ENCODE assay signal across 8 cellular contexts in the genomic region with DNA sequence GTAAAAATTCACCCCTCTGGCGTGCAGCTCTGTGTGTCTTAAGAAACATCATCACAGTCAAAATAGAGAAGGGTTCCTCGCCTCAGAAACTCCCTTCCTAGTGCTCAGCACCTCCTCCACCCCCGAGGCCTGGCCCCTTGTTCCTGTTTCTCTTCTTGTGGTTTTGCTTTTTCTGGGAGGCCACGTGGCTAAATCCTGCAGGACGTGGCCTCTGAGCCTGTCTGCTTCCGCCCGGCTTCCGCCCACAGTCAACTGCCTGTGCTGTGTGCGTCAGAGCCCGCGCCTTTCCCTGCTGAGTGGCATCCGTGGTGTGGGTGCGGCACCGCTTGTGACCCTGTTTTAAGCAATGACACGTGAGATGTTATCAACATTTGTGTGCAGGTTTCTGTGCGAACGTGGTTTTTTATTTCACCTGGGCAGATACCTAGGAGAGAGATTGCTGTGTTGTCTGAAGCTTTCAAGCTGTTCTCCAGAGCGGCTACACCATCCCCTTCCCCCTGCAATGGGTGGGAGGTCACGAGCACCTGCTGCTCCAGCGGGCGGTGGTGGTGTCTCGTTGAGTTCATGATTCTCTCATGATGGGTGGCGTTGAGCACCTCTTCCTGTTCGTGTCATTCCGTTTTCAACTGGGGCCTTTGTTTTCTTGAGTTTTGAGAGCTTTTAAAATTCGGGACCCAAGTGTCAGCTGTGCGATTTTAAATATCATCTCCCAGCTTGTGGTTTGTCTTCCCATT. TPM values are rescaled to one million over a fixed set of nuclear protein-coding genes. Genes with fewer than 3 reads are reported as not detected.
DNase-seq lines count a peak whose midpoint lies in the region; ATAC-seq lines count a peak whose summit lies in the region.

No MANE protein-coding gene starts in this region.

- H3K4me3 ChIP-seq in CD8-positive, alpha-beta memory T cell (ENCODE audit: low read length): peak overlapping the region; percentile 69

- POLR2A ChIA-PET in CD8-positive, alpha-beta memory T cell (lab: Charles Lee): interaction anchor here (0.5 to 1.4 kb wide), 6 partner anchors 15 to 125 kb away, joined by 3 to 8 read pairs (median 4); a partner anchor contains a TSS

- H3K27me3 Mint-ChIP-seq in CD8-positive, alpha-beta memory T cell: peaks cover 0 to 2% of the 10 kb centered on the region in 2 donors
- no peaks in the 10 kb centered on the region for H3K27me3 Mint-ChIP-seq in activated T-cell treated with anti-CD3 and anti-CD28 coated beads, Interleukin-2, amount 50 U/mL, for 4 hours (ENCODE audit: low read depth)

- H3K4me1 ChIP-seq in CD8-positive, alpha-beta memory T cell (ENCODE audit: insufficient read depth, low read length): peaks cover 46% of the 10 kb centered on the region

- no peaks in the 10 kb centered on the region for H3K9me3 Mint-ChIP-seq in CD8-positive, alpha-beta memory T cell
- no peaks in the 10 kb centered on the region for H3K9me3 Mint-ChIP-seq in activated T-cell treated with anti-CD3 and anti-CD28 coated beads, Interleukin-2, amount 50 U/mL, for 4 hours

- CTCF ChIA-PET in CD8-positive, alpha-beta memory T cell (lab: Charles Lee): interaction anchor here (0.8 to 1.8 kb wide), 5 partner anchors 18 to 303 kb away, joined by 3 to 7 read pairs (median 4); a partner anchor contains a TSS

- H3K9me3 ChIP-seq in CD8-positive, alpha-beta memory T cell (ENCODE audit: low read length): no peaks in the 10 kb centered on the region

- H3K4me3 Mint-ChIP-seq in CD8-positive, alpha-beta memory T cell: peak overlapping the region; percentile 41 to 88 (median 80)
- peak overlapping the region; percentile 80 for H3K4me3 Mint-ChIP-seq in activated T-cell treated with anti-CD3 and anti-CD28 coated beads, Interleukin-2, amount 50 U/mL, for 4 hours

- H3K27me3 ChIP-seq in CD8-positive, alpha-beta memory T cell (ENCODE audit: insufficient read depth, low read length, poor library complexity, severe bottlenecking): no peaks in the 10 kb centered on the region

- intact Hi-C loops in Right ventricle myocardium superior (cut with DNase I): no loop called here

- H3K36me3 ChIP-seq in CD8-positive, alpha-beta memory T cell (ENCODE audit: insufficient read depth, low read length): peaks cover 26% of the 10 kb centered on the region

- peaks cover 12 to 58% (median 19%) of the 10 kb centered on the region in 3 donors for H3K36me3 Mint-ChIP-seq in CD8-positive, alpha-beta memory T cell
- H3K36me3 Mint-ChIP-seq in activated T-cell treated with anti-CD3 and anti-CD28 coated beads, Interleukin-2, amount 50 U/mL, for 4 hours (ENCODE audit: insufficient read depth): peaks cover 28% of the 10 kb centered on the region

- peak; percentile 80 to 96 (median 92) for DNase-seq in CD8-positive, alpha-beta memory T cell
- peak; percentile 98 for DNase-seq in NOMO-1 treated with DMSO at 0.1 percent for 48 hours (lab: John Stamatoyannopoulos, UW; ENCODE audit: unreplicated experiment)
- peak; percentile 82 for DNase-seq in activated T-cell treated with anti-CD3 and anti-CD28 coated beads, Interleukin-2, amount 50 U/mL, for 4 hours
- DNase-seq in Right ventricle myocardium superior: peak; percentile 88
- DNase-seq in stimulated activated CD4-positive, alpha-beta T cell treated with anti-CD3 and anti-CD28 coated beads, Interleukin-15, amount 100 ng/mL, for 48 hours (ENCODE audit: low read depth in 2 of 2): peak; percentile 80 to 84
- no peak for DNase-seq in NCI-H187 treated with DMSO at 0.1 percent for 48 hours (lab: John Stamatoyannopoulos, UW)
- DNase-seq in NCI-H2029 (lab: John Stamatoyannopoulos, UW): no peak

- peaks cover 32 to 37% (median 34%) of the 10 kb centered on the region in 3 donors for H3K4me1 Mint-ChIP-seq in CD8-positive, alpha-beta memory T cell
- H3K4me1 Mint-ChIP-seq in activated T-cell treated with anti-CD3 and anti-CD28 coated beads, Interleukin-2, amount 50 U/mL, for 4 hours (ENCODE audit: low read depth): peaks cover 43% of the 10 kb centered on the region

- peak overlapping the region; percentile 64 for H3K27ac ChIP-seq in CD8-positive, alpha-beta memory T cell (ENCODE audit: low read depth, low read length)

- ATAC-seq in GM21723 (IDR thresholded peaks at IDR 0.05; ENCODE audit: unreplicated experiment) (peak; percentile 73), Right ventricle myocardium superior (ENCODE audit: poor library complexity) (peak; percentile 77)
- ATAC-seq in activated T-cell treated with anti-CD3 and anti-CD28 coated beads, Interleukin-2, amount 50 U/mL, for 4 hours: peak; percentile 91 to 95

- peak overlapping the region; percentile 91 to 99 (median 97) for H3K27ac Mint-ChIP-seq in CD8-positive, alpha-beta memory T cell

RNA-seq across cellular contexts. Expression of a gene that starts 21.7 kb away (rescaled TPM):
- 10 to 100 TPM; 43.6 to 43.9 TPM for total RNA-seq in CD8-positive, alpha-beta memory T cell
- 35.5 TPM for polyA plus RNA-seq in CD8-positive, alpha-beta memory T cell
- total RNA-seq in activated T-cell treated with anti-CD3 and anti-CD28 coated beads, Interleukin-2, amount 50 U/mL, for 4 hours: 10 to 100 TPM; 32.5 to 38.7 (median 34.2) TPM
- 15.5 TPM for total RNA-seq in Right ventricle myocardium superior

RNA-seq across cellular contexts. Expression of a gene that starts 56.2 kb away (rescaled TPM):
- total RNA-seq in CD8-positive, alpha-beta memory T cell: not detected
- polyA plus RNA-seq in CD8-positive, alpha-beta memory T cell: not detected
- not detected for total RNA-seq in activated T-cell treated with anti-CD3 and anti-CD28 coated beads, Interleukin-2, amount 50 U/mL, for 4 hours
- not detected for total RNA-seq in Right ventricle myocardium superior

Comparison
In these comparisons a context has a peak if more than half of its experiments do, and no peak if none do; other contexts are left out.
1. DNase-seq: peak in CD8-positive, alpha-beta memory T cell (5 of 5), NOMO-1 treated with DMSO at 0.1 percent for 48 hours (single experiment), activated T-cell treated with anti-CD3 and anti-CD28 coated beads, Interleukin-2, amount 50 U/mL, for 4 hours (single experiment), Right ventricle myocardium superior (single experiment) and stimulated activated CD4-positive, alpha-beta T cell treated with anti-CD3 and anti-CD28 coated beads, Interleukin-15, amount 100 ng/mL, for 48 hours (2 of 2); none in NCI-H187 treated with DMSO at 0.1 percent for 48 hours (single experiment) and NCI-H2029 (single experiment).
2. Peak in every context shown above with its lines, with median percentiles within 50 percentile points of each other: ATAC-seq.